In genomic region chr2:154477319-154477718, GRCh38 we compare ENCODE assay signal across 28 cellular contexts.
"Had no signal": no experiment of that assay in that cellular context is flagged by ENCODE, and none has a peak within 500 bp of the region (broad histone marks: within the 10 kb centered on the region; RNA-seq: fewer than 3 reads in every experiment).

No MANE protein-coding gene starts in this region.

- H3K4me1 ChIP-seq: colonic mucosa, esophagus muscularis mucosa, esophagus squamous epithelium, foreskin keratinocyte, gastrocnemius medialis, gastroesophageal sphincter, heart left ventricle, heart right ventricle had no signal

- H3K4me3 ChIP-seq: colonic mucosa, coronary artery, dorsolateral prefrontal cortex, esophagus muscularis mucosa, esophagus squamous epithelium, gastrocnemius medialis, gastroesophageal sphincter, heart left ventricle, heart right ventricle had no signal

- H3K27me3 ChIP-seq: colonic mucosa, dorsolateral prefrontal cortex, esophagus muscularis mucosa, esophagus squamous epithelium, foreskin keratinocyte, gastrocnemius medialis, gastroesophageal sphincter, heart left ventricle, heart right ventricle had no signal

- ATAC-seq: effector memory CD8-positive, alpha-beta T cell; esophagus mucosa; foreskin keratinocyte; gastrocnemius medialis; gastroesophageal sphincter; heart left ventricle; heart right ventricle had no signal

- DNase-seq: colonic mucosa; cortex of kidney; dermis blood vessel endothelial cell; dorsolateral prefrontal cortex; effector CD4-positive, alpha-beta T cell; effector CD8-positive, alpha-beta T cell; effector memory CD4-positive, alpha-beta T cell; effector memory CD8-positive, alpha-beta T cell; endodermal cell; erythroblast; esophagus squamous epithelium; foreskin fibroblast; foreskin keratinocyte; foreskin melanocyte; gastrocnemius medialis; glutamatergic neuron; head of caudate nucleus; heart left ventricle; heart right ventricle had no signal

- H3K9me3 ChIP-seq: colonic mucosa, esophagus muscularis mucosa, esophagus squamous epithelium, gastrocnemius medialis, gastroesophageal sphincter, heart left ventricle had no signal

- FAIRE-seq: colon, endometrium, endothelial cell of umbilical vein, frontal cortex had no signal

- H3K36me3 ChIP-seq: colonic mucosa, esophagus muscularis mucosa, esophagus squamous epithelium, gastrocnemius medialis, gastroesophageal sphincter, heart left ventricle, heart right ventricle had no signal

- H3K27ac ChIP-seq: colonic mucosa, coronary artery, dorsolateral prefrontal cortex, epithelial cell of prostate, esophagus muscularis mucosa, esophagus squamous epithelium, foreskin keratinocyte, gastrocnemius medialis, gastroesophageal sphincter, heart left ventricle, heart right ventricle had no signal
